Comparison of ENCODE assay signal across 1 cellular context in the genomic region with DNA sequence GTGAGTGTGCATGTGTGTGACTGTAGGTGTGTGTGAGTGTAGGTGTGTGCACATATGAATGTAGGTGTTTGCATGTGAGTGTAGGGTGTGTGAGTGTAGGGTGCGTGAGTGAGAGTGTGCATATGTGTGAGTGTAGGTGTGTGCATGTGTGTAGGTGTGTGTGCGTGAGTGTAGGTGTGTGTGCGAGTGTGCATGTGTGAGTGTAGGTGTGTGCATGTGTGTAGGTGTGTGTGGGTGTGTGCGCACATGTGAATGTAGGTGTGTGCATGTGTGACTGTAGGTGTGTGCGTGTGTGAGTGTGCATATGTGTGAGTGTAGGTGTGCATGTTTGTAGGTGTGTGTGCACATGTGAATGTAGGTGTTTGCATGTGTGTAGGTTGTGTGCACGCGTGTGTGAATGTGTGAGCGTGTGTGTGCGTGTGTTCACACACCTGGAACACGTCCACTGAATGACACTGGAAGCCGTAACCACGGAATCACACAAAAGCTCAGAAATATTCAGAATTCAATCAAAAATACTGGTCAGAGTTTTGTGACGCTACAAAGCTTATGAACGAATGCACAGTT.
TF ChIP-seq lines count a peak whose summit lies in the region.

No MANE protein-coding gene starts in this region.

TF ChIP-seq in HepG2, 621 proteins besides CTCF, POLR2A, EP300 and RAD21:
- 0 out of 2 replicates have a peak, but pooled peaks have one; percentile 42 for TF ChIP-seq SOX6 (IDR thresholded peaks at IDR 0.05)
- TF ChIP-seq SOX6 (CRISPR knock-in tag; IDR thresholded peaks at IDR 0.05), result no peak
- TF ChIP-seq ZNF121 (CRISPR knock-in tag; IDR thresholded peaks at IDR 0.05), result no peak
- TF ChIP-seq, protein P1, sequence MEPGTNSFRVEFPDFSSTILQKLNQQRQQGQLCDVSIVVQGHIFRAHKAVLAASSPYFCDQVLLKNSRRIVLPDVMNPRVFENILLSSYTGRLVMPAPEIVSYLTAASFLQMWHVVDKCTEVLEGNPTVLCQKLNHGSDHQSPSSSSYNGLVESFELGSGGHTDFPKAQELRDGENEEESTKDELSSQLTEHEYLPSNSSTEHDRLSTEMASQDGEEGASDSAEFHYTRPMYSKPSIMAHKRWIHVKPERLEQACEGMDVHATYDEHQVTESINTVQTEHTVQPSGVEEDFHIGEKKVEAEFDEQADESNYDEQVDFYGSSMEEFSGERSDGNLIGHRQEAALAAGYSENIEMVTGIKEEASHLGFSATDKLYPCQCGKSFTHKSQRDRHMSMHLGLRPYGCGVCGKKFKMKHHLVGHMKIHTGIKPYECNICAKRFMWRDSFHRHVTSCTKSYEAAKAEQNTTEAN (CRISPR knock-in tag; conservative IDR thresholded peaks at IDR 0.05), result peak; percentile 56; the same call in 1 of the 2 replicates
- TF ChIP-seq, protein P2, sequence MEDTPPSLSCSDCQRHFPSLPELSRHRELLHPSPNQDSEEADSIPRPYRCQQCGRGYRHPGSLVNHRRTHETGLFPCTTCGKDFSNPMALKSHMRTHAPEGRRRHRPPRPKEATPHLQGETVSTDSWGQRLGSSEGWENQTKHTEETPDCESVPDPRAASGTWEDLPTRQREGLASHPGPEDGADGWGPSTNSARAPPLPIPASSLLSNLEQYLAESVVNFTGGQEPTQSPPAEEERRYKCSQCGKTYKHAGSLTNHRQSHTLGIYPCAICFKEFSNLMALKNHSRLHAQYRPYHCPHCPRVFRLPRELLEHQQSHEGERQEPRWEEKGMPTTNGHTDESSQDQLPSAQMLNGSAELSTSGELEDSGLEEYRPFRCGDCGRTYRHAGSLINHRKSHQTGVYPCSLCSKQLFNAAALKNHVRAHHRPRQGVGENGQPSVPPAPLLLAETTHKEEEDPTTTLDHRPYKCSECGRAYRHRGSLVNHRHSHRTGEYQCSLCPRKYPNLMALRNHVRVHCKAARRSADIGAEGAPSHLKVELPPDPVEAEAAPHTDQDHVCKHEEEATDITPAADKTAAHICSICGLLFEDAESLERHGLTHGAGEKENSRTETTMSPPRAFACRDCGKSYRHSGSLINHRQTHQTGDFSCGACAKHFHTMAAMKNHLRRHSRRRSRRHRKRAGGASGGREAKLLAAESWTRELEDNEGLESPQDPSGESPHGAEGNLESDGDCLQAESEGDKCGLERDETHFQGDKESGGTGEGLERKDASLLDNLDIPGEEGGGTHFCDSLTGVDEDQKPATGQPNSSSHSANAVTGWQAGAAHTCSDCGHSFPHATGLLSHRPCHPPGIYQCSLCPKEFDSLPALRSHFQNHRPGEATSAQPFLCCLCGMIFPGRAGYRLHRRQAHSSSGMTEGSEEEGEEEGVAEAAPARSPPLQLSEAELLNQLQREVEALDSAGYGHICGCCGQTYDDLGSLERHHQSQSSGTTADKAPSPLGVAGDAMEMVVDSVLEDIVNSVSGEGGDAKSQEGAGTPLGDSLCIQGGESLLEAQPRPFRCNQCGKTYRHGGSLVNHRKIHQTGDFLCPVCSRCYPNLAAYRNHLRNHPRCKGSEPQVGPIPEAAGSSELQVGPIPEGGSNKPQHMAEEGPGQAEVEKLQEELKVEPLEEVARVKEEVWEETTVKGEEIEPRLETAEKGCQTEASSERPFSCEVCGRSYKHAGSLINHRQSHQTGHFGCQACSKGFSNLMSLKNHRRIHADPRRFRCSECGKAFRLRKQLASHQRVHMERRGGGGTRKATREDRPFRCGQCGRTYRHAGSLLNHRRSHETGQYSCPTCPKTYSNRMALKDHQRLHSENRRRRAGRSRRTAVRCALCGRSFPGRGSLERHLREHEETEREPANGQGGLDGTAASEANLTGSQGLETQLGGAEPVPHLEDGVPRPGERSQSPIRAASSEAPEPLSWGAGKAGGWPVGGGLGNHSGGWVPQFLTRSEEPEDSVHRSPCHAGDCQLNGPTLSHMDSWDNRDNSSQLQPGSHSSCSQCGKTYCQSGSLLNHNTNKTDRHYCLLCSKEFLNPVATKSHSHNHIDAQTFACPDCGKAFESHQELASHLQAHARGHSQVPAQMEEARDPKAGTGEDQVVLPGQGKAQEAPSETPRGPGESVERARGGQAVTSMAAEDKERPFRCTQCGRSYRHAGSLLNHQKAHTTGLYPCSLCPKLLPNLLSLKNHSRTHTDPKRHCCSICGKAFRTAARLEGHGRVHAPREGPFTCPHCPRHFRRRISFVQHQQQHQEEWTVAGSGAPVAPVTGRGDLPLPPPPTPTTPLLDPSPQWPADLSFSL (CRISPR knock-in tag; IDR thresholded peaks at IDR 0.05), result 0 out of 2 replicates have a peak, but pooled peaks have one; percentile 34
- 0 out of 2 replicates have a peak, but pooled peaks have one; percentile 25 for TF ChIP-seq SP1 (IDR thresholded peaks at IDR 0.05)
- no peak for TF ChIP-seq SP1 (CRISPR knock-in tag; IDR thresholded peaks at IDR 0.05)
- TF ChIP-seq, protein P3, sequence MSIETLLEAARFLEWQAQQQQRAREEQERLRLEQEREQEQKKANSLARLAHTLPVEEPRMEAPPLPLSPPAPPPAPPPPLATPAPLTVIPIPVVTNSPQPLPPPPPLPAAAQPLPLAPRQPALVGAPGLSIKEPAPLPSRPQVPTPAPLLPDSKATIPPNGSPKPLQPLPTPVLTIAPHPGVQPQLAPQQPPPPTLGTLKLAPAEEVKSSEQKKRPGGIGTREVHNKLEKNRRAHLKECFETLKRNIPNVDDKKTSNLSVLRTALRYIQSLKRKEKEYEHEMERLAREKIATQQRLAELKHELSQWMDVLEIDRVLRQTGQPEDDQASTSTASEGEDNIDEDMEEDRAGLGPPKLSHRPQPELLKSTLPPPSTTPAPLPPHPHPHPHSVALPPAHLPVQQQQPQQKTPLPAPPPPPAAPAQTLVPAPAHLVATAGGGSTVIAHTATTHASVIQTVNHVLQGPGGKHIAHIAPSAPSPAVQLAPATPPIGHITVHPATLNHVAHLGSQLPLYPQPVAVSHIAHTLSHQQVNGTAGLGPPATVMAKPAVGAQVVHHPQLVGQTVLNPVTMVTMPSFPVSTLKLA (IDR thresholded peaks at IDR 0.05), result peak; percentile 93
- no peak for TF ChIP-seq ZNF766 (CRISPR knock-in tag; IDR thresholded peaks at IDR 0.05; ENCODE audit: borderline replicate concordance)
- 0 out of 2 replicates have a peak, but pooled peaks have one; percentile 81 for TF ChIP-seq NBN (conservative IDR thresholded peaks at IDR 0.05)
